ENCODE assay signal across 9 cellular contexts in the genomic region with DNA sequence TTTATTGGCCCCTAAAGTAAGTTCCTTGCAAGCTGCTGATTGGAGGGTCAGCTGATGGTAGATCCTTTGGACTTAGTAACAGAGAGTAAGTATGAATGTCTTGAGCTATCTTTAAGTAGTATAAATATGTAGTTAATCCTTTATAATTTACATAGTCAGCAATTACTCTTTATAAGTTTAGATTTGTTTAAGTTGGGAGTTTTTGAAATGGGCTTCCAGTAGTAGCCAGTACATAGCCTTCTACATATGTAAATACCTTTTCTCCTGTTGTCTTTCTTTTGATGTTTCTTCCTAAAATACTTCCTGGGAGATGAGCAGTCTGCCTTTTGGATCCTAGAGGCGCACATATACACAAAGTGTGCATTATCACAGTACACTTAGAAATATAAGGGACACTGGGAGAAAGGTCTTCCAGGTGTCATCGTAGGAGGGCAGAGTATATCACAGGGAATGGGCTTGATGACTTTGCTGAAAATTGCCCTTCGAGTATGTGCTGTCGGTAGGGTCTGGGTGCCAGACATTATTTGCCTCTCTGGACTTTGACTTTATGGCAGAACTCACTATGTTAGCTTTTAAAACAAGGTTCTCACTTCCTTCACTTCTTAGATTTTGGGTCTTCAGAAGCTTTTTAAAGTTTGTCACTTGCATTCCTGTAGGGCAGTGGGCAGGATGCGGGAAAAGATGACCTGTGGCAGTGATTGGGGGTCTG. TPM values are rescaled to one million over a fixed set of nuclear protein-coding genes. Genes with fewer than 3 reads are reported as not detected.
DNase-seq lines count a peak whose midpoint lies in the region; ATAC-seq and TF ChIP-seq lines count a peak whose summit lies in the region.
"Had no signal": no experiment of that assay in that cellular context is flagged by ENCODE, and none has a peak within 500 bp of the region (broad histone marks: within the 10 kb centered on the region; RNA-seq: fewer than 3 reads in every experiment).

No MANE protein-coding gene starts in this region.

- no peaks in the 10 kb centered on the region for H3K27me3 Mint-ChIP-seq in chondrocyte (ENCODE audit: low read depth)
- no peaks in the 10 kb centered on the region for H3K27me3 Mint-ChIP-seq in activated naive CD8-positive, alpha-beta T cell treated with anti-CD3 and anti-CD28 coated beads for 36 hours

- no peak overlapping the region for H3K4me3 ChIP-seq in MM.1S (ENCODE audit: low read length)
- H3K4me3 ChIP-seq in lower lobe of right lung = no peak overlapping the region
- H3K4me3 ChIP-seq in tibial artery = no peak overlapping the region
- H3K4me3 ChIP-seq: thoracic aorta had no signal

- peaks cover 79% of the 10 kb centered on the region for H3K79me2 ChIP-seq in MM.1S (ENCODE audit: low read length)

- H3K9ac ChIP-seq in MM.1S (ENCODE audit: low read length) = no peak overlapping the region

- no peaks in the 10 kb centered on the region for H3K9me2 ChIP-seq in MM.1S (replicated peaks; ENCODE audit: insufficient read depth, low read length)

- H3K27ac Mint-ChIP-seq in chondrocyte (ENCODE audit: unreplicated experiment) = peak overlapping the region; percentile 87
- H3K27ac Mint-ChIP-seq in activated naive CD8-positive, alpha-beta T cell treated with anti-CD3 and anti-CD28 coated beads for 36 hours = no peak overlapping the region

- H3K4me1 Mint-ChIP-seq in chondrocyte (ENCODE audit: low read depth) = peaks cover 44% of the 10 kb centered on the region
- H3K4me1 Mint-ChIP-seq in activated naive CD8-positive, alpha-beta T cell treated with anti-CD3 and anti-CD28 coated beads for 36 hours = peaks cover 16% of the 10 kb centered on the region

- 0 out of 2 replicates have a peak, but pooled peaks cover 3% of the 10 kb centered on the region for H3K36me3 ChIP-seq in MM.1S (replicated peaks; ENCODE audit: insufficient read depth, low read length)
- no peaks in the 10 kb centered on the region for H3K36me3 ChIP-seq in lower lobe of right lung
- H3K36me3 ChIP-seq in tibial artery = peaks cover 0 to 3% (median 2%) of the 10 kb centered on the region in 3 donors
- H3K36me3 ChIP-seq: thoracic aorta had no signal

- H3K9me3 ChIP-seq in MM.1S (replicated peaks; ENCODE audit: insufficient read depth, low read length) (no peaks in the 10 kb centered on the region), lower lobe of right lung (peaks cover 6% of the 10 kb centered on the region), tibial artery (peaks cover 0 to 4% (median 0%) of the 10 kb centered on the region in 3 donors)

- DNase-seq in MM.1S (no peak), chondrocyte (ENCODE audit: low spot score) (no peak), lower lobe of right lung (no peak), tibial artery (no peak), HK-2 (ENCODE audit: unreplicated experiment) (no peak)
- DNase-seq in activated naive CD8-positive, alpha-beta T cell treated with anti-CD3 and anti-CD28 coated beads for 36 hours = no peak
- DNase-seq: NCI-H1417 had no signal

- no peak overlapping the region for H2AFZ ChIP-seq in MM.1S (ENCODE audit: low read length)

- H3K4me3 Mint-ChIP-seq in chondrocyte (ENCODE audit: unreplicated experiment) = no peak overlapping the region
- H3K4me3 Mint-ChIP-seq in activated naive CD8-positive, alpha-beta T cell treated with anti-CD3 and anti-CD28 coated beads for 36 hours = no peak overlapping the region

- H3F3A ChIP-seq in MM.1S (ENCODE audit: insufficient read depth, low read length) = 0 out of 2 replicates have a peak, but pooled peaks cover 4% of the 10 kb centered on the region

- no peaks in the 10 kb centered on the region for H4K20me1 ChIP-seq in MM.1S (ENCODE audit: insufficient read depth, low read length)

- H3K27ac ChIP-seq in MM.1S (ENCODE audit: low read length) (peak overlapping the region; percentile 27; the same call in 1 of the 2 replicates), lower lobe of right lung (peak overlapping the region; percentile 51), tibial artery (peak overlapping the region; percentile 41 to 48)

- H3K27me3 ChIP-seq in MM.1S (replicated peaks; ENCODE audit: insufficient read depth, low read length) (no peaks in the 10 kb centered on the region), lower lobe of right lung (ENCODE audit: low read depth) (no peaks in the 10 kb centered on the region), tibial artery (no peaks in the 10 kb centered on the region)

- H3K4me1 ChIP-seq in MM.1S (ENCODE audit: low read length) = peaks cover 24% of the 10 kb centered on the region
- H3K4me1 ChIP-seq in lower lobe of right lung = peaks cover 34% of the 10 kb centered on the region
- H3K4me1 ChIP-seq in tibial artery = peaks cover 0 to 18% (median 10%) of the 10 kb centered on the region in 4 donors

- peaks cover 6% of the 10 kb centered on the region for H3K36me3 Mint-ChIP-seq in chondrocyte (ENCODE audit: low read depth)
- peaks cover 29% of the 10 kb centered on the region for H3K36me3 Mint-ChIP-seq in activated naive CD8-positive, alpha-beta T cell treated with anti-CD3 and anti-CD28 coated beads for 36 hours

- no peak for TF ChIP-seq CTCF in MM.1S (IDR thresholded peaks at IDR 0.05; ENCODE audit: low read length)
- TF ChIP-seq CTCF in chondrocyte (IDR thresholded peaks at IDR 0.05) = no peak
- no peak for TF ChIP-seq CTCF in lower lobe of right lung (IDR thresholded peaks at IDR 0.05)
- TF ChIP-seq CTCF in tibial artery (IDR thresholded peaks at IDR 0.05) = no peak

- intact Hi-C loops in lower lobe of right lung (cut with DNase I) = no loop called here
- intact Hi-C loops in tibial artery (cut with DNase I; ENCODE audit: low total_unique reads) = no loop called here

- no peak for ATAC-seq in lower lobe of right lung
- ATAC-seq in GM18868 (IDR thresholded peaks at IDR 0.05; ENCODE audit: unreplicated experiment) = no peak

- H3K4me2 ChIP-seq in MM.1S (ENCODE audit: low read depth, low read length) = peak overlapping the region; percentile 3; the same call in 1 of the 2 replicates

- H3K9me3 Mint-ChIP-seq in chondrocyte (ENCODE audit: low read depth) = peaks cover 4% of the 10 kb centered on the region
- H3K9me3 Mint-ChIP-seq in activated naive CD8-positive, alpha-beta T cell treated with anti-CD3 and anti-CD28 coated beads for 36 hours = peaks cover 2% of the 10 kb centered on the region

RNA-seq across cellular contexts. Expression of a gene that starts 21.6 kb away (rescaled TPM):
- total RNA-seq in chondrocyte (20.3 to 21.3 TPM (median 20.7 TPM) in 3 replicates), lower lobe of right lung (30.0 TPM)
- 10 to 100 TPM; 34.2 to 36.7 TPM for total RNA-seq in activated naive CD8-positive, alpha-beta T cell treated with anti-CD3 and anti-CD28 coated beads for 36 hours

RNA-seq across cellular contexts. Expression of a gene that starts 49.7 kb away (rescaled TPM):
- total RNA-seq in chondrocyte (1.7 to 5.2 TPM (median 4.7 TPM) in 3 replicates), lower lobe of right lung (273 TPM)
- not detected for total RNA-seq in activated naive CD8-positive, alpha-beta T cell treated with anti-CD3 and anti-CD28 coated beads for 36 hours

Comparison
In these comparisons a context has a peak if more than half of its experiments do, and no peak if none do; other contexts are left out.
1. RNA of a gene that starts 49.7 kb away (total RNA-seq): 273 TPM in lower lobe of right lung (single experiment); 1.7 to 5.2 TPM in chondrocyte and not detected in activated naive CD8-positive, alpha-beta T cell treated with anti-CD3 and anti-CD28 coated beads for 36 hours; every median in the first group is over 10 times any median in the second.
2. Peak in every context shown above with its lines, with median percentiles within 50 percentile points of each other: H3K27ac ChIP-seq.